27 cellular contexts compared by ENCODE assay signal in the genomic region with DNA sequence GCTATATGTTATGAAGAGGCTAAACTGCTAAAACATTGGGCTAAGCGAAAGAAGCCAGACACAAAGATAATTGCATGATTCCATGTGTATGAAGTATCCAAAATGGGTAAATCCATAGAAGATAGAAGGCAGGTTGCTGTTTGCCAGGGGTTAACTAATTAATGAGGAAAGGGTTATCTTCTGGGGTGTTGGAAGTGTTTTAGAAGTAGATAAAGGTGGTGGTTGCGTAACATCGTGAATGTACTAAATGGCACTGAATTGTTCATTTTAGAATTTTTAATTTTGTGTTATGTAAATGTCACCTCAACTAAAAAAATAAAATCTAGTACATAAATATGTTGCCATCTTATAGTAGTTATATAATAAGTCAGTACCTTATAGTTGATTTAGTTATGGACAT.
"Had no signal": no experiment of that assay in that cellular context is flagged by ENCODE, and none has a peak within 500 bp of the region (broad histone marks: within the 10 kb centered on the region; RNA-seq: fewer than 3 reads in every experiment).

No MANE protein-coding gene starts in this region.

- FAIRE-seq: urothelium cell line had no signal

- H3K27me3 ChIP-seq: neural progenitor cell, neutrophil, right atrium auricular region, suprapubic skin, tibial artery, upper lobe of right lung had no signal

- H3K27ac ChIP-seq: left ventricle myocardium inferior, neural progenitor cell, neutrophil, right atrium auricular region, skin epidermis, suprapubic skin, thoracic aorta, tibial artery, upper lobe of right lung had no signal

- DNase-seq: hypothalamus; immature natural killer cell; kidney; left colon; left ventricle myocardium inferior; mesendoderm; naive B cell; natural killer cell; nephron progenitor cell; occipital lobe; stimulated activated CD4-positive, alpha-beta T cell treated with anti-CD3 and anti-CD28 coated beads, Interleukin-12 subunit alpha, Interleukin-12 subunit beta, amount 100 ng/mL, for 4 hours; stimulated activated CD4-positive, alpha-beta T cell treated with anti-CD3 and anti-CD28 coated beads, Interleukin-15, amount 100 ng/mL, for 24 hours; stimulated activated CD4-positive, alpha-beta T cell treated with anti-CD3 and anti-CD28 coated beads, Interleukin-2, amount 100 ng/mL, for 24 hours; stimulated activated CD4-positive, alpha-beta T cell treated with anti-CD3 and anti-CD28 coated beads, Interleukin-4, amount 100 ng/mL, for 1 hour; stimulated activated naive CD4-positive, alpha-beta T cell; tibial artery; trophoblast cell; upper lobe of right lung had no signal

- ATAC-seq: left colon, natural killer cell, sciatic nerve, upper lobe of right lung had no signal

- H3K9me3 ChIP-seq: left ventricle myocardium inferior, neutrophil, right atrium auricular region, suprapubic skin, thoracic aorta, tibial artery, upper lobe of right lung had no signal

- H3K4me3 ChIP-seq: left ventricle myocardium inferior, lung, neural progenitor cell, right atrium auricular region, skin epidermis, suprapubic skin, thoracic aorta, tibial artery, upper lobe of right lung had no signal

- H3K36me3 ChIP-seq: neutrophil had no signal

- H3K4me1 ChIP-seq: neural progenitor cell, tibial artery had no signal
